ENCODE assay signal across 11 cellular contexts in the genomic region with DNA sequence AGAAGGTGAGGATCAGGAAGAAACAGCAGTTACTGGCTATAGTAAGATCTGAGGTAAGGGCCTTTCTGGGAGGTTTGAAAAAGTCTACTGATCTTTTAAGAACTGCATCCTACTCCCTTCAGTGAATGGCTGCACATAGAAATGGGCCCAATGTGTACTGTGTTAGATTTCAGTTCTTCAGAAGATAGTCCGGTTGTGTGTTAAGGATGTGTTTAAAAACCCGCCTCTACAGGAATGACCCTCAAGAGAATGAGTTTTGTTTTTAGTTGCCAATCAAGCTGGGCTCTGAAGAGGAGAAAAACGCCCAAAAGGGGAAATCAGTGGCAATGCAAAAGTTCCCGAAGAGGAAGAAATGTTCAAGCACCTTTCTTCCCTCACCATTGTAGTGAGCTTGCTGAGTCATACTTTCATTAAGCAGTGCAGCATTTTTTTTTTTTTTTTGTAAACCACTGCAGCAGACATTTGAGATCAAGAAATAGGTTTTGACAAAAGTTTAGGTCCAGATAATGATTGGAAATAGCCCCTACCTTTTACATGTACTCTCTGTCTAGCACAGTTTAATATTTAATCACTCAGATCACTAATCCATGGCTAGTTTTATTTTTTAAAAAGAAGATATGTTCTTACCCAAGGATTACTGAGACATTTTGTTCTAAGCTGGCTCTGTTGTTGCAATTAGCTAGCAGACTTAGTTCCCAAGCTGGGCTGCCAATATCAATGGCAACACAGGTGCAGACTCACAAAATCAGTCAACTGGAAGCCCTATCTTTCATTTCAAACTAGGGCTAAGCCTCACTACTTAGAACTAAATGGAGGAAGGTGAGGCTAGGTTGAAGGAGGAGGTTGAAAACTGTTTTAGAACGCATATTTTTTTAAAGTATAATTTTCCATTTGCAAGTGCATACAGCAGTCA. TPM values are rescaled to one million over a fixed set of nuclear protein-coding genes. Genes with fewer than 3 reads are reported as not detected.
DNase-seq lines count a peak whose midpoint lies in the region; ATAC-seq and TF ChIP-seq lines count a peak whose summit lies in the region.
"Had no signal": no experiment of that assay in that cellular context is flagged by ENCODE, and none has a peak within 500 bp of the region (broad histone marks: within the 10 kb centered on the region; RNA-seq: fewer than 3 reads in every experiment).

No MANE protein-coding gene starts in this region.

- no peak overlapping the region for H3K4me3 Mint-ChIP-seq in CD4-positive, alpha-beta memory T cell
- no peak overlapping the region for H3K4me3 Mint-ChIP-seq in CD8-positive, alpha-beta T cell
- H3K4me3 Mint-ChIP-seq: stimulated activated naive CD8-positive, alpha-beta T cell treated with anti-CD3 and anti-CD28 coated beads, Interleukin-15, Interleukin-2, amounts not matched to agents 100 ng/mL and 50 ng/mL, for 24 hours had no signal

- H3K27me3 Mint-ChIP-seq in CD4-positive, alpha-beta memory T cell: peaks cover 3 to 4% of the 10 kb centered on the region in 2 donors
- peaks cover 11% of the 10 kb centered on the region for H3K27me3 Mint-ChIP-seq in CD8-positive, alpha-beta T cell (ENCODE audit: low read depth)
- H3K27me3 Mint-ChIP-seq: stimulated activated naive CD8-positive, alpha-beta T cell treated with anti-CD3 and anti-CD28 coated beads, Interleukin-15, Interleukin-2, amounts not matched to agents 100 ng/mL and 50 ng/mL, for 24 hours had no signal

- no peaks in the 10 kb centered on the region for H3K27me3 ChIP-seq in CD4-positive, alpha-beta memory T cell (ENCODE audit: insufficient read depth, low read length)
- H3K27me3 ChIP-seq in CD8-positive, alpha-beta T cell (ENCODE audit: insufficient read depth, low read length): no peaks in the 10 kb centered on the region

- no peak for TF ChIP-seq CTCF in CD8-positive, alpha-beta T cell (IDR thresholded peaks at IDR 0.05)

- H3K4me1 Mint-ChIP-seq in CD4-positive, alpha-beta memory T cell: no peaks in the 10 kb centered on the region
- no peaks in the 10 kb centered on the region for H3K4me1 Mint-ChIP-seq in CD8-positive, alpha-beta T cell (ENCODE audit: low read depth)

- no peaks in the 10 kb centered on the region for H3K36me3 Mint-ChIP-seq in CD4-positive, alpha-beta memory T cell
- no peaks in the 10 kb centered on the region for H3K36me3 Mint-ChIP-seq in CD8-positive, alpha-beta T cell

- intact Hi-C loops in CD4-positive, alpha-beta memory T cell (cut with micrococcal nuclease): no loop called here
- intact Hi-C loops in CD8-positive, alpha-beta T cell (cut with DNase I, micrococcal nuclease): loop anchor here in 1 of 2 experiments (2.0 kb wide), 1 partner anchor 864 kb away; no protein-coding TSS in a partner anchor

- CTCF ChIA-PET in CD4-positive, alpha-beta memory T cell (lab: Charles Lee; ENCODE audit: partially characterized antibody): interaction anchor here (0.7 to 1.3 kb wide), 3 partner anchors 9 to 862 kb away, joined by 3 to 4 read pairs (median 4); no protein-coding TSS in a partner anchor
- CTCF ChIA-PET in CD8-positive, alpha-beta T cell (lab: Charles Lee): interaction anchor here (2.0 kb wide), 1 partner anchor 863 kb away, joined by 6 read pairs; no protein-coding TSS in a partner anchor

- no peak overlapping the region for H3K4me3 ChIP-seq in CD4-positive, alpha-beta memory T cell (ENCODE audit: low read length in 2 of 2)
- H3K4me3 ChIP-seq in CD8-positive, alpha-beta T cell (ENCODE audit: low read depth, low read length): no peak overlapping the region

- in situ Hi-C loops in ACHN (cut with HindIII; ENCODE audit: low pct_ligation_motif_present, low pct_unique_long_range_greater_than_20kb, low sequenced_read_pairs): no loop called here

- H3K36me3 ChIP-seq in CD4-positive, alpha-beta memory T cell (ENCODE audit: insufficient read depth, low read length): no peaks in the 10 kb centered on the region
- H3K36me3 ChIP-seq in CD8-positive, alpha-beta T cell (ENCODE audit: insufficient read depth, low read length): no peaks in the 10 kb centered on the region

- peak; percentile 50 for ATAC-seq in GM19397 (IDR thresholded peaks at IDR 0.05; ENCODE audit: unreplicated experiment)
- peak; percentile 53 for ATAC-seq in HG03103 (IDR thresholded peaks at IDR 0.05; ENCODE audit: low read depth, unreplicated experiment)
- no peak for ATAC-seq in CD8-positive, alpha-beta T cell

- H3K9me3 Mint-ChIP-seq in CD4-positive, alpha-beta memory T cell: no peaks in the 10 kb centered on the region
- H3K9me3 Mint-ChIP-seq in CD8-positive, alpha-beta T cell: no peaks in the 10 kb centered on the region
- H3K9me3 Mint-ChIP-seq: stimulated activated naive CD8-positive, alpha-beta T cell treated with anti-CD3 and anti-CD28 coated beads, Interleukin-15, Interleukin-2, amounts not matched to agents 100 ng/mL and 50 ng/mL, for 24 hours had no signal

- H3K27ac ChIP-seq in CD4-positive, alpha-beta memory T cell (ENCODE audit: low read depth, low read length): no peak overlapping the region
- no peak overlapping the region for H3K27ac ChIP-seq in CD8-positive, alpha-beta T cell (ENCODE audit: low read depth, low read length)
- H3K27ac ChIP-seq: C4-2B had no signal

- POLR2A ChIA-PET in CD4-positive, alpha-beta memory T cell (lab: Charles Lee; ENCODE audit: partially characterized antibody): no interaction called here
- POLR2A ChIA-PET in CD8-positive, alpha-beta T cell (lab: Charles Lee): interaction anchor here (0.6 kb wide), 1 partner anchor 1117 kb away, joined by 3 read pairs; no protein-coding TSS in a partner anchor

- peak overlapping the region in 1 of 7 donors; percentile 57 for H3K27ac Mint-ChIP-seq in CD4-positive, alpha-beta memory T cell
- H3K27ac Mint-ChIP-seq in CD8-positive, alpha-beta T cell: no peak overlapping the region
- H3K27ac Mint-ChIP-seq: stimulated activated naive CD8-positive, alpha-beta T cell treated with anti-CD3 and anti-CD28 coated beads, Interleukin-15, Interleukin-2, amounts not matched to agents 100 ng/mL and 50 ng/mL, for 24 hours had no signal

- DNase-seq in ACHN (peak; percentile 1), cerebellar cortex (ENCODE audit: low spot score) (peak; percentile 24), NCI-H1092 (lab: John Stamatoyannopoulos, UW) (no peak), SK-N-DZ (ENCODE audit: low spot score) (no peak)
- no peak for DNase-seq in CD4-positive, alpha-beta memory T cell
- no peak for DNase-seq in CD8-positive, alpha-beta T cell
- DNase-seq: NCI-H226 had no signal

- no peaks in the 10 kb centered on the region for H3K9me3 ChIP-seq in CD4-positive, alpha-beta memory T cell (ENCODE audit: control insufficient read depth in 1 of 2, low read length in 2 of 2)
- no peaks in the 10 kb centered on the region for H3K9me3 ChIP-seq in CD8-positive, alpha-beta T cell (ENCODE audit: low read length)

- H3K4me1 ChIP-seq in CD4-positive, alpha-beta memory T cell (ENCODE audit: insufficient read depth, low read length): no peaks in the 10 kb centered on the region
- H3K4me1 ChIP-seq in CD8-positive, alpha-beta T cell (ENCODE audit: insufficient read depth, low read length): no peaks in the 10 kb centered on the region

RNA-seq across cellular contexts. Expression of a gene that starts 7.0 kb away (rescaled TPM):
- not detected for total RNA-seq in CD4-positive, alpha-beta memory T cell
- not detected for polyA plus RNA-seq in CD4-positive, alpha-beta memory T cell
- total RNA-seq in CD8-positive, alpha-beta T cell: not detected
- polyA plus RNA-seq in SK-N-DZ (2014; cell fraction: cytosol; rRNA removed): 0.02 TPM in 1 of 2 replicates, not detected in the other
- 0.06 TPM in 1 of 2 replicates, not detected in the other for polyA plus RNA-seq in SK-N-DZ (2014; cell fraction: nucleus; rRNA removed)

Comparison
In these comparisons a context has a peak if more than half of its experiments do, and no peak if none do; other contexts are left out.
1. DNase-seq: peak in ACHN (single experiment) and cerebellar cortex (single experiment); none in CD4-positive, alpha-beta memory T cell (0 of 5), NCI-H1092 (single experiment), CD8-positive, alpha-beta T cell (0 of 7) and SK-N-DZ (single experiment).